ENCODE assay signal across 15 cellular contexts in the genomic region with DNA sequence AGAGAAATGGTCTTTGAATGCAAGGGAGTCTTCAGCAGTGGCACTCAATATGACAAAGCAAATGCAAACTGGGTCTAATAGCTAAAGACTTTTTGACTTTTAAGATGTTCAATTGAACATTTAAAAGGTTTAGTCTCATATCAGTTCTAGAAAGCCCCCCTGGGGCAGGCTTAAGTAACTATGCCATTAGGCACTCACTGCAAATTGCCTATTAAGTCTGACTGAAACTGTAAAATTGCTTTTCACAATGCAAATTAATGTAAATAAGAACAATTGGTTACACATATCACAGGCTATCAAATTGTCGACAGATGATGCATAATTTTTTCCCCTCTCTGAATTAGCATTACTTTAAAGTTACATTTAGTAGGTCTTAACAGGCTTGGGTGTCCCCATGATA.
DNase-seq lines count a peak whose midpoint lies in the region; ATAC-seq, FAIRE-seq and TF ChIP-seq lines count a peak whose summit lies in the region.
"Had no signal": no experiment of that assay in that cellular context is flagged by ENCODE, and none has a peak within 500 bp of the region (broad histone marks: within the 10 kb centered on the region; RNA-seq: fewer than 3 reads in every experiment).

No MANE protein-coding gene starts in this region.

- H3K4me3 ChIP-seq in HepG2 (replicated peaks in 1 of 3; ENCODE audit: insufficient read depth in 1 of 3, low read depth in 2 of 3, low read length in 3 of 3): no peak overlapping the region
- H3K4me3 ChIP-seq: HAP-1 had no signal

- TF ChIP-seq POLR2A in HepG2 (IDR thresholded peaks at IDR 0.05; ENCODE audit: insufficient read depth in 1 of 2, low read depth in 2 of 2, low read length in 2 of 2): no peak

- H3K27ac ChIP-seq in HepG2 (ENCODE audit: extremely low read length, insufficient read depth, low read length): no peak overlapping the region

- no peaks in the 10 kb centered on the region for H4K20me1 ChIP-seq in HepG2 (ENCODE audit: insufficient read depth, low read length)

- DNase-seq in NCI-H146 (lab: John Stamatoyannopoulos, UW) (peak; percentile 8), NCI-H146 treated with DMSO at 0.1 percent for 48 hours (lab: John Stamatoyannopoulos, UW; ENCODE audit: unreplicated experiment) (no peak), NCI-H1436 treated with DMSO at 0.1 percent for 48 hours (lab: John Stamatoyannopoulos, UW) (peak; percentile 30), NCI-H69 (lab: John Stamatoyannopoulos, UW) (peak; percentile 84), HepG2 (ENCODE audit: low spot score) (no peak), cortex of kidney (lab: John Stamatoyannopoulos, UW) (no peak)
- DNase-seq: C1 segment of cervical spinal cord; CD4-positive, alpha-beta memory T cell; DMS53; GF-D8 had no signal

- no peaks in the 10 kb centered on the region for H3K36me3 ChIP-seq in HepG2 (replicated peaks in 1 of 2; ENCODE audit: control insufficient read depth in 1 of 2, insufficient read depth in 2 of 2, low read length in 2 of 2)
- H3K36me3 ChIP-seq: HAP-1 had no signal

- no peak for ATAC-seq in HG03196 (IDR thresholded peaks at IDR 0.05; ENCODE audit: unreplicated experiment)
- ATAC-seq in HepG2: no peak

- peaks cover 25% of the 10 kb centered on the region for H3K9me3 ChIP-seq in HepG2 (ENCODE audit: low read length)
- H3K9me3 ChIP-seq: HAP-1 had no signal

- no peak overlapping the region for H2AFZ ChIP-seq in HepG2 (ENCODE audit: low read length)

- BruUV-seq in HepG2 (replicated peaks; lab: Mats Ljungman, UMichigan): no TSS peak

- no peak for TF ChIP-seq CTCF in HepG2 (CRISPR knock-in tag; IDR thresholded peaks at IDR 0.05)

- FAIRE-seq in HepG2 (lab: Jason Lieb, UNC): no peak
- FAIRE-seq: GM19239, H1, HTR-8/SVneo had no signal

- H3K79me2 ChIP-seq in HepG2 (ENCODE audit: insufficient read depth, low read length): no peaks in the 10 kb centered on the region

- intact Hi-C loops in HepG2 (cut with micrococcal nuclease; ENCODE audit: unreplicated experiment): no loop called here

- no peak for TF ChIP-seq RAD21 in HepG2 (CRISPR knock-in tag; IDR thresholded peaks at IDR 0.05)

- H3K27me3 ChIP-seq in HepG2 (ENCODE audit: control insufficient read depth in 1 of 2, insufficient read depth in 2 of 2, low read length in 2 of 2): no peaks in the 10 kb centered on the region

- no peak overlapping the region for H3K4me2 ChIP-seq in HepG2 (ENCODE audit: low read depth, low read length)

- no peak for TF ChIP-seq EP300 in HepG2 (IDR thresholded peaks at IDR 0.05; ENCODE audit: low read depth in 2 of 2, low read length in 2 of 2)
- no peak for TF ChIP-seq EP300 in HepG2 (CRISPR knock-in tag; IDR thresholded peaks at IDR 0.05; ENCODE audit: borderline replicate concordance)

- WGBS in HepG2 (ENCODE audit: low lambda C conversion rate): 0% methylated on average over 1 of the region's 1 CpG

- in situ Hi-C loops in HepG2 (cut with HindIII; ENCODE audit: extremely low pct_ligation_motif_present, low pct_unique_long_range_greater_than_20kb): no loop called here

- CTCF ChIA-PET in HepG2 (lab: Yijun Ruan, JAX; ENCODE audit: low intra/inter-chr PET ratio, low total read pairs): no interaction called here

- H3K9ac ChIP-seq in HepG2 (ENCODE audit: insufficient read depth, low read depth, low read length): no peak overlapping the region

- POLR2A ChIA-PET in HepG2 (lab: Yijun Ruan, JAX): no interaction called here

- no peaks in the 10 kb centered on the region for H3K4me1 ChIP-seq in HepG2 (ENCODE audit: insufficient read depth, low read length)
- H3K4me1 ChIP-seq: HAP-1 had no signal

TF ChIP-seq in HepG2, 621 proteins besides CTCF, POLR2A, EP300 and RAD21:
- TF ChIP-seq ZNF773 (CRISPR knock-in tag; IDR thresholded peaks at IDR 0.05; ENCODE audit: borderline replicate concordance): no peak
- no peak for TF ChIP-seq CENPBD1 (CRISPR knock-in tag; IDR thresholded peaks at IDR 0.05; ENCODE audit: borderline replicate concordance, low read depth)
- no peak for TF ChIP-seq TRIM24 (CRISPR knock-in tag; IDR thresholded peaks at IDR 0.05)
- no peak for TF ChIP-seq KLF13 (CRISPR knock-in tag; IDR thresholded peaks at IDR 0.05)
- TF ChIP-seq ZBTB20 (CRISPR knock-in tag; IDR thresholded peaks at IDR 0.05; ENCODE audit: borderline replicate concordance, low read depth): no peak
- TF ChIP-seq ZSCAN5A (CRISPR knock-in tag; IDR thresholded peaks at IDR 0.05; ENCODE audit: borderline replicate concordance): no peak
- no peak for TF ChIP-seq ZNF816 (CRISPR knock-in tag; IDR thresholded peaks at IDR 0.05; ENCODE audit: borderline replicate concordance)
- TF ChIP-seq ZNF766 (CRISPR knock-in tag; IDR thresholded peaks at IDR 0.05; ENCODE audit: borderline replicate concordance): no peak
- TF ChIP-seq, protein P1, sequence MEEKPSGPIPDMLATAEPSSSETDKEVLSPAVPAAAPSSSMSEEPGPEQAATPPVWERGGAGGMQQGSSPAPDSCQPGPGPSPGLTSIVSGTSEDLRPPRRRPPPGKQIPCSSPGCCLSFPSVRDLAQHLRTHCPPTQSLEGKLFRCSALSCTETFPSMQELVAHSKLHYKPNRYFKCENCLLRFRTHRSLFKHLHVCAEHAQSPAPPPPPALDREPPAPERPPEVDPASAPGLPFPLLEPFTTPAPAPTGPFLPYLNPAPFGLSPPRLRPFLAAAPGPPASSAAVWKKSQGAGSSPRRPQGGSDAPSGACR (CRISPR knock-in tag; IDR thresholded peaks at IDR 0.05): no peak
- no peak for TF ChIP-seq PCBP1 (IDR thresholded peaks at IDR 0.05; ENCODE audit: borderline replicate concordance, low read depth, low read length)
- TF ChIP-seq AHR (CRISPR knock-in tag; IDR thresholded peaks at IDR 0.05): no peak
- TF ChIP-seq ZNF333 (CRISPR knock-in tag; IDR thresholded peaks at IDR 0.05; ENCODE audit: borderline replicate concordance): no peak
- no peak for TF ChIP-seq POGZ (CRISPR knock-in tag; IDR thresholded peaks at IDR 0.05)
- no peak for TF ChIP-seq SUZ12 (IDR thresholded peaks at IDR 0.05; ENCODE audit: low read depth, low read length)
- TF ChIP-seq THYN1 (CRISPR knock-in tag; IDR thresholded peaks at IDR 0.05; ENCODE audit: borderline replicate concordance, low read depth): no peak
- no peak for TF ChIP-seq NFAT5 (CRISPR knock-in tag; IDR thresholded peaks at IDR 0.05)

Comparison
In these comparisons a context has a peak if more than half of its experiments do, and no peak if none do; other contexts are left out.
1. DNase-seq: peak in NCI-H146 (single experiment), NCI-H1436 treated with DMSO at 0.1 percent for 48 hours (single experiment) and NCI-H69 (single experiment); none in NCI-H146 treated with DMSO at 0.1 percent for 48 hours (single experiment), HepG2 (single experiment) and cortex of kidney (single experiment).